8 cellular contexts compared by ENCODE assay signal in genomic region chr15:43824302-43825246, GRCh38. TPM values are rescaled to one million over a fixed set of nuclear protein-coding genes. Genes with fewer than 3 reads are reported as not detected.
DNase-seq lines count a peak whose midpoint lies in the region; ATAC-seq, FAIRE-seq and TF ChIP-seq lines count a peak whose summit lies in the region.

Gene MFAP1, minus strand, starts transcription at chr15:43824690. Its CDS starts 121 bp downstream, at chr15:43824569.

- H3K9me3 ChIP-seq in right atrium auricular region, result no peaks in the 10 kb centered on the region
- no peaks in the 10 kb centered on the region for H3K9me3 ChIP-seq in psoas muscle

- H3K27me3 ChIP-seq in right atrium auricular region, result no peaks in the 10 kb centered on the region
- peaks cover 0 to 20% (median 2%) of the 10 kb centered on the region in 3 donors for H3K27me3 ChIP-seq in psoas muscle (ENCODE audit: insufficient read depth in 3 of 3, low read length in 2 of 3)

- peak; percentile 66 for ATAC-seq in HG02943 (IDR thresholded peaks at IDR 0.05; ENCODE audit: low read depth, unreplicated experiment)
- peak; percentile 95 to 99 (median 97) for ATAC-seq in psoas muscle

- WGBS in psoas muscle, 3 donors, result 7 to 8% (median 8%) methylated on average over 46 of the region's 46 CpGs

- H3K27ac ChIP-seq in right atrium auricular region (peak within 1 kb of the TSS; percentile 89 to 90), psoas muscle (peak within 1 kb of the TSS; percentile 92)

- H3K4me1 ChIP-seq in right atrium auricular region, result peaks cover 0 to 44% of the 10 kb centered on the region in 2 donors
- H3K4me1 ChIP-seq in psoas muscle, result peaks cover 20% of the 10 kb centered on the region

- intact Hi-C loops in T-helper 2 cell treated with Interferon-gamma antibody and Interleukin-4, amounts not matched to agents 100 ng/mL and 5 ng/mL, for 36 hours (cut with micrococcal nuclease), result loop anchor here (1.0 to 10.0 kb wide), 4 partner anchors 24 to 900 kb away; partner anchors contain the start of genes HYPK, SERF2 and SERINC4
- intact Hi-C loops in psoas muscle (cut with DNase I), result no loop called here

- TF ChIP-seq CTCF in GM13976 (IDR thresholded peaks at IDR 0.05; ENCODE audit: borderline replicate concordance, control extremely low read depth, extremely low read depth, insufficient read depth, missing control alignments), result no peak
- TF ChIP-seq CTCF in right atrium auricular region (IDR thresholded peaks at IDR 0.05), result no peak
- no peak for TF ChIP-seq CTCF in psoas muscle (IDR thresholded peaks at IDR 0.05)

- DNase-seq in GM13976 (ENCODE audit: low spot score), result peak; percentile 92
- peak; percentile 82 for DNase-seq in NCI-H187 treated with DMSO at 0.1 percent for 48 hours (lab: John Stamatoyannopoulos, UW)
- peak; percentile 20 to 97 (median 89) for DNase-seq in anterior cingulate cortex (lab: John Stamatoyannopoulos, UW)
- peak; percentile 97 for DNase-seq in right atrium auricular region (ENCODE audit: low spot score)
- peak; percentile 92 to 97 for DNase-seq in psoas muscle
- peak; percentile 97 for DNase-seq in urothelium cell line (ENCODE audit: low spot score)

- peak; percentile 77 for FAIRE-seq in urothelium cell line (lab: Jason Lieb, UNC)

- in situ Hi-C loops in GM13976 (cut with MboI; ENCODE audit: low sequenced_read_pairs, unreplicated experiment), result no loop called here

- H3K36me3 ChIP-seq in right atrium auricular region (peaks cover 4% of the 10 kb centered on the region), psoas muscle (ENCODE audit: insufficient read depth in 1 of 2, low read depth in 1 of 2) (no peaks in the 10 kb centered on the region)

- H3K4me3 ChIP-seq in right atrium auricular region (peak within 1 kb of the TSS; percentile 86 to 87), psoas muscle (peak within 1 kb of the TSS; percentile 83)

RNA-seq across cellular contexts. Expression of gene MFAP1, which starts in this region (rescaled TPM):
- 33.7 and 35.2 TPM in 2 replicates for total RNA-seq in T-helper 2 cell treated with Interferon-gamma antibody and Interleukin-4, amounts not matched to agents 100 ng/mL and 5 ng/mL, for 36 hours
- total RNA-seq in right atrium auricular region (10 to 100 TPM; 12.3 to 16.6 TPM), psoas muscle (10 to 100 TPM; 18.0 to 21.4 (median 20.7) TPM)
- polyA plus RNA-seq in psoas muscle, result 10 to 100 TPM; 17.2 to 31.4 (median 23.5) TPM

Comparison
In these comparisons a context has a peak if more than half of its experiments do, and no peak if none do; other contexts are left out.
1. Peak in every context shown above with its lines: DNase-seq, ATAC-seq, H3K4me3 ChIP-seq and H3K27ac ChIP-seq.